In the genomic region with DNA sequence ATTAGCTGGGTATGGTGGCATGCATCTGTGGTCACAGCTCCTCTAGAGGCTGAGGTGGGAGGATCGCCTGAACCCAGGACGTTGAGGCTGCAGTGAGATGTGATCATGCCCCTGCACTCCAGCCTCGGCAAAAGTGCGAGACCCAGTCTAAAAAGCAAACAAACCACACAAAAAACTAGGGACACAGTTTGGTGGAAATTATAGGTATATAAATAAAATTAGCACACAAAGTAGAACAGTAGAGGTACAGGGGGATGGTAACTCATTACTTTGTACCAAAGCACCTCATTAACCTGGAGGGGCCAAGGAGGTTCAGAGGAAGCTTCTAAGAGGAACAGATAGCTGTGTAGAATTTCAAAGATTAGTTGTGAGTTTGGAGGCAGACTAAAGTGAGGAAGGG, we compare ENCODE assay signal across 30 cellular contexts. TPM values are rescaled to one million over a fixed set of nuclear protein-coding genes. Genes with fewer than 3 reads are reported as not detected.
"Had no signal": no experiment of that assay in that cellular context is flagged by ENCODE, and none has a peak within 500 bp of the region (broad histone marks: within the 10 kb centered on the region; RNA-seq: fewer than 3 reads in every experiment).

No MANE protein-coding gene starts in this region.

- H3K4me1 ChIP-seq: psoas muscle, right lobe of liver, upper lobe of right lung had no signal

- H2AFZ ChIP-seq: parathyroid adenoma had no signal

- H3K9ac ChIP-seq: parathyroid adenoma had no signal

- H3K9me3 ChIP-seq: neutrophil, ovary, psoas muscle, right lobe of liver, sigmoid colon, suprapubic skin, testis, tibial artery, transverse colon, upper lobe of right lung, uterus had no signal

- H3K27ac ChIP-seq: neutrophil, ovary, parathyroid adenoma, psoas muscle, right lobe of liver, sigmoid colon, suprapubic skin, testis, tibial artery, transverse colon, upper lobe of right lung, uterus had no signal

- DNase-seq: naive thymus-derived CD8-positive, alpha-beta T cell; nephron progenitor cell; nucleus accumbens; ovary; psoas muscle; right lobe of liver; sigmoid colon; small intestine; stimulated activated CD4-positive, alpha-beta T cell treated with anti-CD3 and anti-CD28 coated beads, Interleukin-15, amount 100 ng/mL, for 24 hours; stimulated activated CD4-positive, alpha-beta T cell treated with anti-CD3 and anti-CD28 coated beads, Interleukin-2, amount 100 ng/mL, for 24 hours; stimulated activated CD4-positive, alpha-beta T cell treated with anti-CD3 and anti-CD28 coated beads, Interleukin-2, amount 100 ng/mL, for 48 hours; stimulated activated CD4-positive, alpha-beta T cell treated with anti-CD3 and anti-CD28 coated beads, Interleukin-4, amount 100 ng/mL, for 24 hours; stimulated activated naive B cell treated with anti-CD40 and anti-IgM and Interleukin-4, amounts not matched to agents 10 μg/mL and 1 μg/mL and 100 μg/mL, for 72 hours; stimulated activated naive CD4-positive, alpha-beta T cell treated with Interleukin-2 at 50 U/mL for 16 hours; substantia nigra; testis; tibial artery; transverse colon; upper lobe of right lung; uterus had no signal

- H3K27ac Mint-ChIP-seq: natural killer cell treated with Interleukin-12 subunit alpha and Interleukin-12 subunit beta and Interleukin-15 and Interleukin-18, amount 100 ng/mL, for 72 hours; nephron progenitor cell; progenitor cell of endocrine pancreas; stimulated activated effector memory CD8-positive, alpha-beta T cell treated with anti-CD3 and anti-CD28 coated beads, Interleukin-12 subunit alpha, Interleukin-12 subunit beta, amount 100 ng/mL, for 72 hours; stimulated activated naive B cell treated with anti-CD40 and anti-IgM and Interleukin-4, amounts not matched to agents 10 μg/mL and 1 μg/mL and 100 μg/mL, for 72 hours; stimulated activated naive CD8-positive, alpha-beta T cell treated with anti-CD3 and anti-CD28 coated beads, Interleukin-15, Interleukin-2, amounts not matched to agents 100 ng/mL and 50 ng/mL, for 24 hours; type B pancreatic cell had no signal

- H3K27me3 ChIP-seq: neutrophil, ovary, right lobe of liver, sigmoid colon, suprapubic skin, testis, tibial artery, transverse colon, upper lobe of right lung, uterus had no signal

- H3K4me3 ChIP-seq: ovary, psoas muscle, right lobe of liver, sigmoid colon, suprapubic skin, testis, tibial artery, transverse colon, upper lobe of right lung, uterus had no signal

- ATAC-seq: naive thymus-derived CD8-positive, alpha-beta T cell; natural killer cell treated with Interleukin-12 subunit alpha and Interleukin-12 subunit beta and Interleukin-15 and Interleukin-18, amount 100 ng/mL, for 72 hours; psoas muscle; right cardiac atrium; right lobe of liver; stimulated activated effector memory CD8-positive, alpha-beta T cell treated with anti-CD3 and anti-CD28 coated beads, Interleukin-12 subunit alpha, Interleukin-12 subunit beta, amount 100 ng/mL, for 72 hours; stimulated activated naive B cell treated with anti-CD40 and anti-IgM and Interleukin-4, amounts not matched to agents 10 μg/mL and 1 μg/mL and 100 μg/mL, for 72 hours; upper lobe of right lung had no signal

- H3K4me3 Mint-ChIP-seq: naive thymus-derived CD8-positive, alpha-beta T cell; natural killer cell treated with Interleukin-12 subunit alpha and Interleukin-12 subunit beta and Interleukin-15 and Interleukin-18, amount 100 ng/mL, for 72 hours; nephron progenitor cell; neural crest cell; stimulated activated effector memory CD8-positive, alpha-beta T cell treated with anti-CD3 and anti-CD28 coated beads, Interleukin-12 subunit alpha, Interleukin-12 subunit beta, amount 100 ng/mL, for 72 hours; stimulated activated naive B cell treated with anti-CD40 and anti-IgM and Interleukin-4, amounts not matched to agents 10 μg/mL and 1 μg/mL and 100 μg/mL, for 72 hours; stimulated activated naive CD8-positive, alpha-beta T cell treated with anti-CD3 and anti-CD28 coated beads, Interleukin-15, Interleukin-2, amounts not matched to agents 100 ng/mL and 50 ng/mL, for 24 hours; type B pancreatic cell had no signal

- H3K36me3 ChIP-seq: ovary, right lobe of liver, transverse colon, upper lobe of right lung, uterus had no signal

- H3K9me3 Mint-ChIP-seq: natural killer cell treated with Interleukin-12 subunit alpha and Interleukin-12 subunit beta and Interleukin-15 and Interleukin-18, amount 100 ng/mL, for 72 hours; stimulated activated effector memory CD8-positive, alpha-beta T cell treated with anti-CD3 and anti-CD28 coated beads, Interleukin-12 subunit alpha, Interleukin-12 subunit beta, amount 100 ng/mL, for 72 hours; stimulated activated naive B cell treated with anti-CD40 and anti-IgM and Interleukin-4, amounts not matched to agents 10 μg/mL and 1 μg/mL and 100 μg/mL, for 72 hours; stimulated activated naive CD8-positive, alpha-beta T cell treated with anti-CD3 and anti-CD28 coated beads, Interleukin-15, Interleukin-2, amounts not matched to agents 100 ng/mL and 50 ng/mL, for 24 hours; type B pancreatic cell had no signal

- H3K27me3 Mint-ChIP-seq: naive thymus-derived CD8-positive, alpha-beta T cell; natural killer cell treated with Interleukin-12 subunit alpha and Interleukin-12 subunit beta and Interleukin-15 and Interleukin-18, amount 100 ng/mL, for 72 hours; progenitor cell of endocrine pancreas; stimulated activated naive B cell treated with anti-CD40 and anti-IgM and Interleukin-4, amounts not matched to agents 10 μg/mL and 1 μg/mL and 100 μg/mL, for 72 hours; stimulated activated naive CD8-positive, alpha-beta T cell treated with anti-CD3 and anti-CD28 coated beads, Interleukin-15, Interleukin-2, amounts not matched to agents 100 ng/mL and 50 ng/mL, for 24 hours; type B pancreatic cell had no signal

RNA-seq across cellular contexts. Expression of gene RAB39B, which starts 42.9 kb away (rescaled TPM):
- total RNA-seq: psoas muscle had no signal
